Comparison of ENCODE assay signal across 8 cellular contexts in genomic region chr19:44093931-44094765, GRCh38. TPM values are rescaled to one million over a fixed set of nuclear protein-coding genes. Genes with fewer than 3 reads are reported as not detected.
DNase-seq lines count a peak whose midpoint lies in the region; TF ChIP-seq lines count a peak whose summit lies in the region.

ZNF224 (plus strand) TSS chr19:44094361; CDS start chr19:44097874, 3,513 bp downstream.

- peak within 1 kb of the TSS; percentile 76 for H3K4me3 ChIP-seq in endocrine pancreas (ENCODE audit: control insufficient read depth, insufficient read depth, low read length)

- peak within 1 kb of the TSS; percentile 63 for H3K9ac ChIP-seq in endocrine pancreas (ENCODE audit: control insufficient read depth, insufficient read depth, low read length)

- no peaks in the 10 kb centered on the region for H3K4me1 ChIP-seq in endocrine pancreas (ENCODE audit: control insufficient read depth, insufficient read depth, low read length)

- H3K36me3 ChIP-seq in endocrine pancreas (ENCODE audit: control insufficient read depth, insufficient read depth, low read length): no peaks in the 10 kb centered on the region

- no peaks in the 10 kb centered on the region for H3K27me3 ChIP-seq in endocrine pancreas (ENCODE audit: control insufficient read depth, insufficient read depth, low read length)

- DNase-seq in CD1c-positive myeloid dendritic cell (ENCODE audit: extremely low spot score) (peak; percentile 94), GM20000 (ENCODE audit: low spot score) (peak; percentile 82), HT1080 (ENCODE audit: low read depth) (peak; percentile 92), NOMO-1 treated with dmso at 0.1 percent for 144 hours (lab: John Stamatoyannopoulos, UW; ENCODE audit: unreplicated experiment) (peak; percentile 93), mesenteric fat pad (ENCODE audit: low spot score) (peak; percentile 93)
- peak in 2 of 3 experiments; percentile 63 to 64 for DNase-seq in activated CD8-positive, alpha-beta memory T cell treated with anti-CD3 and anti-CD28 coated beads for 48 hours (ENCODE audit: low read depth in 2 of 3, low spot score in 2 of 3)
- peak; percentile 52 for DNase-seq in stimulated activated CD8-positive, alpha-beta memory T cell treated with anti-CD3 and anti-CD28 coated beads, Interleukin-15, amount 100 ng/mL, for 1 hour (ENCODE audit: low read depth)

- no peaks in the 10 kb centered on the region for H3K9me3 ChIP-seq in endocrine pancreas (ENCODE audit: control insufficient read depth, low read length)

- TF ChIP-seq CTCF in GM20000 (IDR thresholded peaks at IDR 0.05; ENCODE audit: extremely low read depth, missing control alignments): no peak

RNA-seq across cellular contexts. Expression of gene ZNF224, which starts in this region (rescaled TPM):
- 8.3 and 13.5 TPM in 2 replicates for total RNA-seq in HT1080 (2014; rRNA removed; shearing (Covaris generic))
- 5.4 and 6.5 TPM in 2 replicates for polyA plus RNA-seq in HT1080 (2015; cell fraction: cytosol; rRNA removed)
- polyA plus RNA-seq in HT1080 (2015; cell fraction: nucleus; rRNA removed): 52.0 and 67.6 TPM in 2 replicates
- 14.8 TPM for total RNA-seq in mesenteric fat pad

Comparison
In these comparisons a context has a peak if more than half of its experiments do, and no peak if none do; other contexts are left out.
1. Peak in every context shown above with its lines: DNase-seq and H3K4me3 ChIP-seq.